Comparison of ENCODE assay signal across 28 cellular contexts in the genomic region with DNA sequence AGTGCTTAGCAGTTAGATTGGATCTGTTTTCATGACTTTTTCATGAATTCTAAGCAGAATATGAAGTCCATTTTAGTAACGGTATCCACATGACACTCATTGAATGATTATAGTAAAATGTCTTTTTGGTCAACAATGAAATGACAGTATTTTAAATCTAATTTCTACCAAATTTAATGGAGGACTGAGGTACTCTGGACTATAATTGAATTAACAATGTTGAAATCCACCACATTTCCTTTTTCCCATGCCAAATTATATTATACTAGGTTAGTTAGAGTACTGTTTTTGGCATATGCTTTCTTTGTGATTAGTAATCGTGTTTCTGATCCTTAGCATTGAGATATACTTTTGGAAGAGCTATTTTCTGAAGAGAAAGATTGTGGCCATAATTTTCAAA. TPM values are rescaled to one million over a fixed set of nuclear protein-coding genes. Genes with fewer than 3 reads are reported as not detected.
A peak's percentile ranks its signal among the peaks of the same experiment; 100 is the strongest.
DNase-seq lines count a peak whose midpoint lies in the region; ATAC-seq and TF ChIP-seq lines count a peak whose summit lies in the region.
"Had no signal": no experiment of that assay in that cellular context is flagged by ENCODE, and none has a peak within 500 bp of the region (broad histone marks: within the 10 kb centered on the region; RNA-seq: fewer than 3 reads in every experiment).

No MANE protein-coding gene starts in this region.

- H3K27me3 Mint-ChIP-seq in activated T-cell treated with anti-CD3 and anti-CD28 coated beads, Interleukin-2, amount 50 U/mL, for 24 hours: no peaks in the 10 kb centered on the region
- H3K27me3 Mint-ChIP-seq in activated naive CD8-positive, alpha-beta T cell treated with anti-CD3 and anti-CD28 coated beads, Interleukin-2, amount 50 U/mL, for 24 hours: no peaks in the 10 kb centered on the region

- H3K9me3 Mint-ChIP-seq in activated T-cell treated with anti-CD3 and anti-CD28 coated beads, Interleukin-2, amount 50 U/mL, for 24 hours: no peaks in the 10 kb centered on the region
- no peaks in the 10 kb centered on the region for H3K9me3 Mint-ChIP-seq in activated naive CD8-positive, alpha-beta T cell treated with anti-CD3 and anti-CD28 coated beads, Interleukin-2, amount 50 U/mL, for 24 hours

- H3K9me2 ChIP-seq in GM23248 (ENCODE audit: insufficient read depth): no peaks in the 10 kb centered on the region

- peak overlapping the region; percentile 20 for H3K27ac Mint-ChIP-seq in activated T-cell treated with anti-CD3 and anti-CD28 coated beads, Interleukin-2, amount 50 U/mL, for 24 hours
- peak overlapping the region; percentile 59 for H3K27ac Mint-ChIP-seq in activated naive CD8-positive, alpha-beta T cell treated with anti-CD3 and anti-CD28 coated beads, Interleukin-2, amount 50 U/mL, for 24 hours
- H3K27ac Mint-ChIP-seq: nephron had no signal

- no peaks in the 10 kb centered on the region for H3K27me3 ChIP-seq in GM23248 (replicated peaks; ENCODE audit: insufficient read depth)
- H3K27me3 ChIP-seq in neutrophil: no peaks in the 10 kb centered on the region
- H3K27me3 ChIP-seq: cardiac muscle cell, right lobe of liver, upper lobe of left lung had no signal

- 92 to 99% methylated on average over 2 of the region's 2 CpGs for WGBS in GM23248 (ENCODE audit: low coverage in 1 of 2, low lambda C conversion rate in 2 of 2, missing lambda C conversion rate in 2 of 2), 2 experiments

- H3K4me1 ChIP-seq in GM23248 (ENCODE audit: insufficient read depth): peaks cover 14% of the 10 kb centered on the region
- H3K4me1 ChIP-seq in neutrophil (ENCODE audit: control insufficient read depth in 1 of 2, insufficient read depth in 1 of 2, low read depth in 1 of 2, low read length in 1 of 2): peaks cover 7 to 20% of the 10 kb centered on the region in 2 experiments

- H3K4me1 Mint-ChIP-seq in activated T-cell treated with anti-CD3 and anti-CD28 coated beads, Interleukin-2, amount 50 U/mL, for 24 hours (ENCODE audit: low read depth): peaks cover 65% of the 10 kb centered on the region
- H3K4me1 Mint-ChIP-seq in activated naive CD8-positive, alpha-beta T cell treated with anti-CD3 and anti-CD28 coated beads, Interleukin-2, amount 50 U/mL, for 24 hours: peaks cover 61% of the 10 kb centered on the region
- H3K4me1 Mint-ChIP-seq: nephron had no signal

- no peak overlapping the region for H3K4me2 ChIP-seq in GM23248 (ENCODE audit: unreplicated experiment)

- peaks cover 56% of the 10 kb centered on the region for H3K36me3 Mint-ChIP-seq in activated T-cell treated with anti-CD3 and anti-CD28 coated beads, Interleukin-2, amount 50 U/mL, for 24 hours (ENCODE audit: low read depth)
- peaks cover 18% of the 10 kb centered on the region for H3K36me3 Mint-ChIP-seq in activated naive CD8-positive, alpha-beta T cell treated with anti-CD3 and anti-CD28 coated beads, Interleukin-2, amount 50 U/mL, for 24 hours (ENCODE audit: low read depth)

- DNase-seq in activated T-cell treated with anti-CD3 and anti-CD28 coated beads, Interleukin-2, amount 50 U/mL, for 24 hours: no peak
- DNase-seq in activated T-cell treated with anti-CD3 and anti-CD28 coated beads for 4 hours (no peak), GM23248 (no peak), NCI-H446 (lab: John Stamatoyannopoulos, UW) (no peak), NCI-H446 treated with DMSO at 0.1 percent for 48 hours (lab: John Stamatoyannopoulos, UW) (no peak)
- no peak for DNase-seq in activated naive CD8-positive, alpha-beta T cell treated with anti-CD3 and anti-CD28 coated beads, Interleukin-2, amount 50 U/mL, for 24 hours
- DNase-seq: ACHN; activated CD4-positive, alpha-beta T cell treated with anti-CD3 and anti-CD28 coated beads, Interleukin-2, amount 50 U/mL, for 4 hours; activated T-cell treated with anti-CD3 and anti-CD28 coated beads, Interleukin-2, amount 50 U/mL, for 1 hour; amniotic stem cell; H9; head of caudate nucleus; left colon; mesendoderm; NCI-H2081 treated with DMSO at 0.1 percent for 48 hours; NCI-H510A; NK-92 treated with Interleukin-12 subunit alpha and Interleukin-12 subunit beta, amount 100 ng/mL, for 24 hours; posterior cingulate gyrus; right lobe of liver; SIG-M5; upper lobe of left lung; WERI-Rb-1 had no signal

- H3K9me3 ChIP-seq in GM23248 (ENCODE audit: low read depth) (no peaks in the 10 kb centered on the region), neutrophil (no peaks in the 10 kb centered on the region)
- H3K9me3 ChIP-seq: right lobe of liver, upper lobe of left lung had no signal

- H3F3A ChIP-seq in GM23248 (ENCODE audit: insufficient read depth): peaks cover 19% of the 10 kb centered on the region

- H3K4me3 Mint-ChIP-seq in activated T-cell treated with anti-CD3 and anti-CD28 coated beads, Interleukin-2, amount 50 U/mL, for 24 hours: no peak overlapping the region
- H3K4me3 Mint-ChIP-seq in activated naive CD8-positive, alpha-beta T cell treated with anti-CD3 and anti-CD28 coated beads, Interleukin-2, amount 50 U/mL, for 24 hours: no peak overlapping the region
- H3K4me3 Mint-ChIP-seq: H9, nephron had no signal

- H3K79me2 ChIP-seq in GM23248 (ENCODE audit: insufficient read depth): peaks cover 59% of the 10 kb centered on the region

- no peaks in the 10 kb centered on the region for H4K20me1 ChIP-seq in GM23248 (ENCODE audit: insufficient read depth)

- H3K4me3 ChIP-seq in GM23248 (no peak overlapping the region), neutrophil (ENCODE audit: low read depth in 1 of 2, low read length in 1 of 2) (no peak overlapping the region)
- H3K4me3 ChIP-seq: cardiac muscle cell, right lobe of liver, upper lobe of left lung had no signal

- H3K27ac ChIP-seq in GM23248 (0 out of 2 replicates have a peak overlapping the region, but pooled peaks have one; percentile 39), neutrophil (peak overlapping the region; percentile 17)
- H3K27ac ChIP-seq: C4-2B, cardiac muscle cell, HL-60, right lobe of liver, upper lobe of left lung, WERI-Rb-1 had no signal

- no peak for TF ChIP-seq CTCF in neutrophil (IDR thresholded peaks at IDR 0.05)

- H2AFZ ChIP-seq in GM23248: no peak overlapping the region

- no peak for ATAC-seq in activated naive CD8-positive, alpha-beta T cell treated with anti-CD3 and anti-CD28 coated beads, Interleukin-2, amount 50 U/mL, for 24 hours
- no peak for ATAC-seq in HG02763 (IDR thresholded peaks at IDR 0.05; ENCODE audit: unreplicated experiment)
- ATAC-seq: left colon, right lobe of liver had no signal

- in situ Hi-C loops in GM23248 (cut with MboI): no loop called here

- H3K9ac ChIP-seq in GM23248: no peak overlapping the region

- H3K36me3 ChIP-seq in GM23248 (ENCODE audit: low read depth) (no peaks in the 10 kb centered on the region), neutrophil (no peaks in the 10 kb centered on the region)
- H3K36me3 ChIP-seq: cardiac muscle cell, right lobe of liver, upper lobe of left lung, WERI-Rb-1 had no signal

RNA-seq across cellular contexts. Expression of gene CDC42SE2, which starts 40.6 kb away (rescaled TPM):
- total RNA-seq in GM23248 (2014; rRNA removed; shearing (Covaris generic)): 17.5 and 22.1 TPM in 2 replicates
- 13.7 and 14.3 TPM in 2 replicates for polyA plus RNA-seq in GM23248 (2016; fragmentation: Nextera tagmentation; extraction: Ambion mirVana)
